18 cellular contexts compared by ENCODE assay signal in genomic region chr1:150968491-150968890, GRCh38. TPM values are rescaled to one million over a fixed set of nuclear protein-coding genes. Genes with fewer than 3 reads are reported as not detected.
A peak's percentile ranks its signal among the peaks of the same experiment; 100 is the strongest.
DNase-seq lines count a peak whose midpoint lies in the region; ATAC-seq lines count a peak whose summit lies in the region.
"Had no signal": no experiment of that assay in that cellular context is flagged by ENCODE, and none has a peak within 500 bp of the region (broad histone marks: within the 10 kb centered on the region; RNA-seq: fewer than 3 reads in every experiment).

No MANE protein-coding gene starts in this region.

- H3K4me1 Mint-ChIP-seq in activated T-helper 17 cell treated with anti-CD3 and anti-CD28 coated beads, Interleukin-2, amount 50 U/mL, for 72 hours, result peaks cover 24% of the 10 kb centered on the region

- H3K27me3 Mint-ChIP-seq in activated T-helper 17 cell treated with anti-CD3 and anti-CD28 coated beads, Interleukin-2, amount 50 U/mL, for 72 hours, result no peaks in the 10 kb centered on the region
- H3K27me3 Mint-ChIP-seq: activated B cell treated with CpG ODN at 0.5 μM for 24 hours; dendritic cell treated with granulocyte-macrophage colony-stimulating factor and Interleukin-4, amounts not matched to agents 40 ng/mL and 50 ng/mL, for 4 days; naive B cell had no signal

- no peak for ATAC-seq in activated T-helper 17 cell treated with anti-CD3 and anti-CD28 coated beads, Interleukin-2, amount 50 U/mL, for 72 hours (replicated peaks)
- ATAC-seq in HG02938 (IDR thresholded peaks at IDR 0.05; ENCODE audit: unreplicated experiment), result no peak
- ATAC-seq in left cardiac atrium, result no peak
- no peak for ATAC-seq in GM19328 (IDR thresholded peaks at IDR 0.05; ENCODE audit: unreplicated experiment)
- ATAC-seq: gastrocnemius medialis; stimulated activated naive CD8-positive, alpha-beta T cell treated with anti-CD3 and anti-CD28 coated beads, Interleukin-15, Interleukin-2, amounts not matched to agents 100 U/mL and 50 U/mL, for 24 hours had no signal

- DNase-seq in C1 segment of cervical spinal cord (lab: John Stamatoyannopoulos, UW) (peak in 10 of 14 donors; percentile 5 to 73 (median 48)), head of caudate nucleus (peak; percentile 47 to 91 (median 78)), posterior vena cava (ENCODE audit: low spot score) (peak; percentile 63), NOMO-1 treated with dmso at 0.1 percent for 144 hours (lab: John Stamatoyannopoulos, UW; ENCODE audit: unreplicated experiment) (no peak), left cardiac atrium (no peak)
- DNase-seq: activated B cell treated with CpG ODN at 0.5 μM for 24 hours; COR-L47; gastrocnemius medialis; naive B cell; NCI-H187 treated with DMSO at 0.1 percent for 48 hours; Right ventricle myocardium superior; stimulated activated CD4-positive, alpha-beta T cell treated with anti-CD3 and anti-CD28 coated beads, Interleukin-15, amount 100 ng/mL, for 24 hours; stimulated activated naive CD8-positive, alpha-beta T cell treated with anti-CD3 and anti-CD28 coated beads, Interleukin-15, Interleukin-2, amounts not matched to agents 100 U/mL and 50 U/mL, for 24 hours had no signal

- intact Hi-C loops in head of caudate nucleus (cut with DNase I), result no loop called here
- intact Hi-C loops in posterior vena cava (cut with DNase I), result no loop called here
- intact Hi-C loops in left cardiac atrium (cut with DNase I), result no loop called here

- H3K4me3 Mint-ChIP-seq in activated T-helper 17 cell treated with anti-CD3 and anti-CD28 coated beads, Interleukin-2, amount 50 U/mL, for 72 hours, result no peak overlapping the region
- H3K4me3 Mint-ChIP-seq: activated B cell treated with CpG ODN at 0.5 μM for 24 hours; dendritic cell treated with granulocyte-macrophage colony-stimulating factor and Interleukin-4, amounts not matched to agents 40 ng/mL and 50 ng/mL, for 4 days; naive B cell; T-helper 1 cell treated with Interleukin-12 subunit alpha and Interleukin-12 subunit beta and Interleukin-4 antibody, amounts not matched to agents 30 μg/mL and 1 μg/mL, for 36 hours had no signal

- peak overlapping the region; percentile 90 for H3K27ac Mint-ChIP-seq in activated T-helper 17 cell treated with anti-CD3 and anti-CD28 coated beads, Interleukin-2, amount 50 U/mL, for 72 hours
- H3K27ac Mint-ChIP-seq: activated B cell treated with CpG ODN at 0.5 μM for 24 hours; T-helper 1 cell treated with Interleukin-12 subunit alpha and Interleukin-12 subunit beta and Interleukin-4 antibody, amounts not matched to agents 30 μg/mL and 1 μg/mL, for 36 hours had no signal

- peaks cover 90% of the 10 kb centered on the region for H3K36me3 Mint-ChIP-seq in activated T-helper 17 cell treated with anti-CD3 and anti-CD28 coated beads, Interleukin-2, amount 50 U/mL, for 72 hours (ENCODE audit: low read depth)

- no peaks in the 10 kb centered on the region for H3K9me3 Mint-ChIP-seq in activated T-helper 17 cell treated with anti-CD3 and anti-CD28 coated beads, Interleukin-2, amount 50 U/mL, for 72 hours
- H3K9me3 Mint-ChIP-seq: activated B cell treated with CpG ODN at 0.5 μM for 24 hours; dendritic cell treated with granulocyte-macrophage colony-stimulating factor and Interleukin-4, amounts not matched to agents 40 ng/mL and 50 ng/mL, for 4 days; naive B cell; T-helper 1 cell treated with Interleukin-12 subunit alpha and Interleukin-12 subunit beta and Interleukin-4 antibody, amounts not matched to agents 30 μg/mL and 1 μg/mL, for 36 hours had no signal

RNA-seq across cellular contexts. Expression of gene CERS2, which starts 6.1 kb away (rescaled TPM):
- total RNA-seq in activated T-helper 17 cell treated with anti-CD3 and anti-CD28 coated beads, Interleukin-2, amount 50 U/mL, for 72 hours, result 100 to 1,000 TPM; 114 to 212 TPM
- total RNA-seq in posterior vena cava, result 100 to 1,000 TPM; 112 to 133 TPM
- total RNA-seq in left cardiac atrium, result 100 to 1,000 TPM in 1 of 2 donors, 10 to 100 TPM in 1; 72.0 to 105 TPM

RNA-seq across cellular contexts. Expression of gene ANXA9, which starts 13.6 kb away (rescaled TPM):
- under 1 TPM; 0.19 to 0.30 TPM for total RNA-seq in activated T-helper 17 cell treated with anti-CD3 and anti-CD28 coated beads, Interleukin-2, amount 50 U/mL, for 72 hours
- total RNA-seq in posterior vena cava, result under 1 TPM in 1 of 2 donors, not detected in 1; 0.19 TPM
- total RNA-seq in left cardiac atrium, result under 1 TPM; 0.15 to 0.44 TPM
- total RNA-seq: activated B cell treated with CpG ODN at 0.5 μM for 24 hours, gastrocnemius medialis, Right ventricle myocardium superior had no signal

RNA-seq across cellular contexts. Expression of gene MINDY1, which starts 38.2 kb away (rescaled TPM):
- 10 to 100 TPM; 10.9 to 22.6 TPM for total RNA-seq in activated T-helper 17 cell treated with anti-CD3 and anti-CD28 coated beads, Interleukin-2, amount 50 U/mL, for 72 hours
- 10 to 100 TPM; 17.3 to 17.8 TPM for total RNA-seq in posterior vena cava
- 10 to 100 TPM; 32.2 to 36.2 TPM for total RNA-seq in left cardiac atrium

RNA-seq across cellular contexts. Expression of gene PRUNE1, which starts 39.8 kb away (rescaled TPM):
- 10 to 100 TPM; 12.5 to 15.3 TPM for total RNA-seq in activated T-helper 17 cell treated with anti-CD3 and anti-CD28 coated beads, Interleukin-2, amount 50 U/mL, for 72 hours
- total RNA-seq in posterior vena cava, result 10 to 100 TPM; 15.5 to 17.4 TPM
- total RNA-seq in left cardiac atrium, result 10 to 100 TPM; 33.1 to 36.6 TPM

RNA-seq across cellular contexts. Expression of gene SETDB1, which starts 42.3 kb away (rescaled TPM):
- total RNA-seq in activated T-helper 17 cell treated with anti-CD3 and anti-CD28 coated beads, Interleukin-2, amount 50 U/mL, for 72 hours, result 10 to 100 TPM; 49.3 to 74.3 TPM
- total RNA-seq in posterior vena cava (10 to 100 TPM; 26.4 to 26.8 TPM), left cardiac atrium (10 to 100 TPM; 16.3 to 19.9 TPM)

Comparison
In these comparisons a context has a peak if more than half of its experiments do, and no peak if none do; other contexts are left out.
1. DNase-seq: peak in C1 segment of cervical spinal cord (10 of 14), head of caudate nucleus (42 of 42) and posterior vena cava (single experiment); none in NOMO-1 treated with dmso at 0.1 percent for 144 hours (single experiment) and left cardiac atrium (single experiment).